ENCODE assay signal across 15 cellular contexts in genomic region chr2:181420259-181421130, GRCh38. TPM values are rescaled to one million over a fixed set of nuclear protein-coding genes. Genes with fewer than 3 reads are reported as not detected.
DNase-seq lines count a peak whose midpoint lies in the region; ATAC-seq and TF ChIP-seq lines count a peak whose summit lies in the region.
"Had no signal": no experiment of that assay in that cellular context is flagged by ENCODE, and none has a peak within 500 bp of the region (broad histone marks: within the 10 kb centered on the region; RNA-seq: fewer than 3 reads in every experiment).

No MANE protein-coding gene starts in this region.

- no peak for TF ChIP-seq CTCF in OCI-LY7 (conservative IDR thresholded peaks at IDR 0.05; ENCODE audit: low read length)
- TF ChIP-seq CTCF in endodermal cell (conservative IDR thresholded peaks at IDR 0.05): no peak

- 88 to 97% methylated on average over 5 to 6 of the region's 6 CpGs for WGBS in endodermal cell (ENCODE audit: insufficient coverage in 1 of 2, insufficient read length in 1 of 2), 2 experiments
- WGBS in aorta, 2 donors: 85 to 87% methylated on average over 6 of the region's 6 CpGs

- H4K20me1 ChIP-seq in OCI-LY7 (ENCODE audit: insufficient read depth, low read length): no peaks in the 10 kb centered on the region

- peaks cover 4% of the 10 kb centered on the region for H3K36me3 Mint-ChIP-seq in activated naive CD4-positive, alpha-beta T cell treated with anti-CD3 and anti-CD28 coated beads, Interleukin-2, amount 10 ng/mL, durations not matched to agents 7 days and 5 days
- peaks cover under 1% of the 10 kb centered on the region for H3K36me3 Mint-ChIP-seq in endodermal cell (ENCODE audit: low read depth)

- H2AFZ ChIP-seq in OCI-LY7 (ENCODE audit: low read length): peak overlapping the region; percentile 76

- no peaks in the 10 kb centered on the region for H3K79me2 ChIP-seq in OCI-LY7 (ENCODE audit: insufficient read depth, low read depth, low read length)

- H3K9ac ChIP-seq in endodermal cell (ENCODE audit: extremely low read depth, low read length, poor library complexity, severe bottlenecking): no peak overlapping the region

- H3K4me1 ChIP-seq in OCI-LY7 (ENCODE audit: insufficient read depth, low read length, poor library complexity, severe bottlenecking) (no peaks in the 10 kb centered on the region), endodermal cell (ENCODE audit: control insufficient read depth, insufficient read depth, low read length) (peaks cover 6% of the 10 kb centered on the region), aorta (ENCODE audit: control insufficient read depth in 1 of 2, insufficient read depth in 2 of 2, low read length in 2 of 2) (no peaks in the 10 kb centered on the region), SJCRH30 (no peaks in the 10 kb centered on the region)
- H3K4me1 ChIP-seq: upper lobe of left lung had no signal

- no peaks in the 10 kb centered on the region for H3K27me3 ChIP-seq in endodermal cell (ENCODE audit: control insufficient read depth, insufficient read depth, low read length, poor library complexity, severe bottlenecking)
- no peaks in the 10 kb centered on the region for H3K27me3 ChIP-seq in aorta (ENCODE audit: control insufficient read depth in 1 of 2, insufficient read depth in 2 of 2, low read length in 1 of 2)
- no peaks in the 10 kb centered on the region for H3K27me3 ChIP-seq in SJCRH30
- H3K27me3 ChIP-seq: upper lobe of left lung had no signal

- CTCF ChIA-PET in activated naive CD4-positive, alpha-beta T cell treated with anti-CD3 and anti-CD28 coated beads, Interleukin-2, amount 10 ng/mL, durations not matched to agents 7 days and 5 days (lab: Charles Lee): no interaction called here
- CTCF ChIA-PET in OCI-LY7 (lab: Charles Lee; ENCODE audit: unreplicated experiment): interaction anchor here (0.6 to 1.4 kb wide), 2 partner anchors 11 to 115 kb away, joined by 3 read pairs; no protein-coding TSS in a partner anchor

- no peak overlapping the region for H3K4me3 ChIP-seq in OCI-LY7 (ENCODE audit: low read depth, low read length, poor library complexity, severe bottlenecking)
- H3K4me3 ChIP-seq in endodermal cell (ENCODE audit: low read length): peak overlapping the region; percentile 10
- H3K4me3 ChIP-seq in aorta (ENCODE audit: low read length in 2 of 2): no peak overlapping the region
- H3K4me3 ChIP-seq in SJCRH30: no peak overlapping the region
- H3K4me3 ChIP-seq: upper lobe of left lung had no signal

- ATAC-seq in aorta (ENCODE audit: low FRiP score) (peak; percentile 48), HG02840 (IDR thresholded peaks at IDR 0.05; ENCODE audit: low FRiP score, unreplicated experiment) (no peak)
- ATAC-seq: sciatic nerve had no signal

- peak overlapping the region; percentile 46 for H3K27ac Mint-ChIP-seq in activated naive CD4-positive, alpha-beta T cell treated with anti-CD3 and anti-CD28 coated beads, Interleukin-2, amount 10 ng/mL, durations not matched to agents 7 days and 5 days
- peak overlapping the region; percentile 46 for H3K27ac Mint-ChIP-seq in endodermal cell

- POLR2A ChIA-PET in OCI-LY7 (lab: Charles Lee): interaction anchor here (0.7 to 1.4 kb wide), 5 partner anchors 9 to 279 kb away, joined by 3 to 5 read pairs (median 4); no protein-coding TSS in a partner anchor

- no TSS peak for BruUV-seq in OCI-LY7 (replicated peaks; lab: Mats Ljungman, UMichigan)

- no peaks in the 10 kb centered on the region for H3K9me2 ChIP-seq in OCI-LY7 (ENCODE audit: insufficient read depth, low read length)

- no peaks in the 10 kb centered on the region for H3K9me3 Mint-ChIP-seq in activated naive CD4-positive, alpha-beta T cell treated with anti-CD3 and anti-CD28 coated beads, Interleukin-2, amount 10 ng/mL, durations not matched to agents 7 days and 5 days
- peaks cover 5% of the 10 kb centered on the region for H3K9me3 Mint-ChIP-seq in endodermal cell

- H3K9me3 ChIP-seq in OCI-LY7 (ENCODE audit: low read length) (peaks cover 6% of the 10 kb centered on the region; the same call in 1 of the 2 replicates), endodermal cell (ENCODE audit: control insufficient read depth, low read length) (peaks cover 8% of the 10 kb centered on the region), aorta (ENCODE audit: control insufficient read depth, low read length) (no peaks in the 10 kb centered on the region), SJCRH30 (replicated peaks) (peaks cover 9% of the 10 kb centered on the region; the same call in 1 of the 2 replicates)
- H3K9me3 ChIP-seq: upper lobe of left lung had no signal

- H3K27ac ChIP-seq in OCI-LY7 (ENCODE audit: low read depth, low read length, poor library complexity, severe bottlenecking) (no peak overlapping the region), endodermal cell (ENCODE audit: low read depth, low read length) (no peak overlapping the region), aorta (ENCODE audit: low read depth in 1 of 2, low read length in 2 of 2) (no peak overlapping the region), SJCRH30 (no peak overlapping the region)
- H3K27ac ChIP-seq: epithelial cell of prostate, upper lobe of left lung had no signal

- H3K4me2 ChIP-seq in OCI-LY7 (ENCODE audit: low read length): no peak overlapping the region

- H3K27me3 Mint-ChIP-seq in activated naive CD4-positive, alpha-beta T cell treated with anti-CD3 and anti-CD28 coated beads, Interleukin-2, amount 10 ng/mL, durations not matched to agents 7 days and 5 days: no peaks in the 10 kb centered on the region
- H3K27me3 Mint-ChIP-seq in endodermal cell (ENCODE audit: insufficient read depth): no peaks in the 10 kb centered on the region

- intact Hi-C loops in OCI-LY7 (cut with micrococcal nuclease; ENCODE audit: unreplicated experiment) (no loop called here), aorta (cut with DNase I) (no loop called here)

- H3K36me3 ChIP-seq in OCI-LY7 (ENCODE audit: insufficient read depth, low read length): no peaks in the 10 kb centered on the region
- H3K36me3 ChIP-seq in endodermal cell (ENCODE audit: control insufficient read depth, insufficient read depth, low read length): no peaks in the 10 kb centered on the region
- no peaks in the 10 kb centered on the region for H3K36me3 ChIP-seq in aorta (ENCODE audit: control insufficient read depth in 1 of 2, insufficient read depth in 2 of 2, low read length in 1 of 2)
- no peaks in the 10 kb centered on the region for H3K36me3 ChIP-seq in SJCRH30
- H3K36me3 ChIP-seq: upper lobe of left lung had no signal

- H3K4me3 Mint-ChIP-seq in activated naive CD4-positive, alpha-beta T cell treated with anti-CD3 and anti-CD28 coated beads, Interleukin-2, amount 10 ng/mL, durations not matched to agents 7 days and 5 days: no peak overlapping the region
- no peak overlapping the region for H3K4me3 Mint-ChIP-seq in endodermal cell

- DNase-seq in activated naive CD4-positive, alpha-beta T cell treated with anti-CD3 and anti-CD28 coated beads, Interleukin-2, amount 10 ng/mL, durations not matched to agents 7 days and 5 days: no peak
- DNase-seq in activated naive CD4-positive, alpha-beta T cell (lab: John Stamatoyannopoulos, UW): no peak
- DNase-seq in OCI-LY7 (ENCODE audit: low spot score): no peak
- no peak for DNase-seq in endodermal cell
- no peak for DNase-seq in aorta
- DNase-seq in SJCRH30: no peak
- DNase-seq in AG08395 (ENCODE audit: low spot score): no peak
- DNase-seq: activated CD8-positive, alpha-beta memory T cell treated with anti-CD3 and anti-CD28 coated beads, Interleukin-2, amount 50 U/mL, for 4 hours; anterior cingulate cortex; DMS 273 treated with DMSO at 0.1 percent for 48 hours; stimulated activated CD8-positive, alpha-beta memory T cell treated with anti-CD3 and anti-CD28 coated beads, Interleukin-4, amount 100 ng/mL, for 48 hours; upper lobe of left lung had no signal

- H3K4me1 Mint-ChIP-seq in activated naive CD4-positive, alpha-beta T cell treated with anti-CD3 and anti-CD28 coated beads, Interleukin-2, amount 10 ng/mL, durations not matched to agents 7 days and 5 days: peaks cover 22% of the 10 kb centered on the region
- H3K4me1 Mint-ChIP-seq in endodermal cell: peaks cover 34% of the 10 kb centered on the region

RNA-seq across cellular contexts. Expression of gene ITGA4, which starts 36.7 kb away (rescaled TPM):
- total RNA-seq in OCI-LY7 (2014; rRNA removed; shearing (Covaris generic)): 55.1 and 61.8 TPM in 2 replicates
- total RNA-seq in OCI-LY7 (2022): 53.5 and 61.7 TPM in 2 replicates
- total RNA-seq in endodermal cell: 1 to 10 TPM; 1.3 to 2.4 TPM
- polyA plus RNA-seq in endodermal cell (2013, experiment 1 of 2): 6.3 TPM
- polyA plus RNA-seq in endodermal cell (2013, experiment 2 of 2): 7.1 TPM
- 10 to 100 TPM; 13.1 to 23.9 TPM for total RNA-seq in aorta
- polyA plus RNA-seq in aorta: 1 to 10 TPM in 1 of 2 donors, under 1 TPM in 1; 0.49 to 4.5 TPM
- 22.1 and 22.7 TPM in 2 replicates for total RNA-seq in SJCRH30 (2014; rRNA removed; shearing (Covaris generic))
